Comparison of ENCODE assay signal across 16 cellular contexts in genomic region chr3:68249265-68249664, GRCh38.
DNase-seq lines count a peak whose midpoint lies in the region; ATAC-seq and TF ChIP-seq lines count a peak whose summit lies in the region.
"Had no signal": no experiment of that assay in that cellular context is flagged by ENCODE, and none has a peak within 500 bp of the region (broad histone marks: within the 10 kb centered on the region; RNA-seq: fewer than 3 reads in every experiment).

No MANE protein-coding gene starts in this region.

- intact Hi-C loops in CD4-positive, alpha-beta memory T cell (cut with micrococcal nuclease) = no loop called here

- H3K4me1 Mint-ChIP-seq in CD4-positive, alpha-beta memory T cell = peaks cover 0 to 2% (median 0%) of the 10 kb centered on the region in 4 donors
- H3K4me1 Mint-ChIP-seq: CD8-positive, alpha-beta memory T cell had no signal

- TF ChIP-seq CTCF in neural cell (IDR thresholded peaks at IDR 0.05; ENCODE audit: poor library complexity, severe bottlenecking) = no peak
- no peak for TF ChIP-seq CTCF in BE2C (IDR thresholded peaks at IDR 0.05; ENCODE audit: low read depth, low read length)

- H3K9me2 ChIP-seq in neural cell (ENCODE audit: insufficient read depth, low read length) = no peaks in the 10 kb centered on the region

- TF ChIP-seq EP300 in neural cell (conservative IDR thresholded peaks at IDR 0.05; ENCODE audit: poor library complexity, severe bottlenecking) = peak; percentile 72

- no peaks in the 10 kb centered on the region for H4K20me1 ChIP-seq in neural cell (ENCODE audit: insufficient read depth)

- no peaks in the 10 kb centered on the region for H3K27me3 Mint-ChIP-seq in CD4-positive, alpha-beta memory T cell

- no peaks in the 10 kb centered on the region for H3K4me1 ChIP-seq in BE2C
- H3K4me1 ChIP-seq in CD4-positive, alpha-beta memory T cell (ENCODE audit: insufficient read depth, low read length) = no peaks in the 10 kb centered on the region

- no peak for TF ChIP-seq RAD21 in neural cell (conservative IDR thresholded peaks at IDR 0.05)

- peak; percentile 100 for ATAC-seq in activated naive CD4-positive, alpha-beta T cell treated with anti-CD3 and anti-CD28 coated beads, Interleukin-2, amount 50 U/mL, for 72 hours
- ATAC-seq in GM18867 (IDR thresholded peaks at IDR 0.05; ENCODE audit: unreplicated experiment) (peak; percentile 48), HG02610 (IDR thresholded peaks at IDR 0.05; ENCODE audit: unreplicated experiment) (peak; percentile 86)
- ATAC-seq: HCT116, Panc1 had no signal

- H3K36me3 ChIP-seq in neural cell (ENCODE audit: insufficient read depth, low read length) (no peaks in the 10 kb centered on the region), BE2C (no peaks in the 10 kb centered on the region)
- H3K36me3 ChIP-seq in CD4-positive, alpha-beta memory T cell (ENCODE audit: insufficient read depth, low read length) = no peaks in the 10 kb centered on the region

- peaks cover 3 to 10% of the 10 kb centered on the region in 2 donors for H3K9me3 Mint-ChIP-seq in activated naive CD4-positive, alpha-beta T cell treated with anti-CD3 and anti-CD28 coated beads, Interleukin-2, amount 50 U/mL, for 72 hours
- H3K9me3 Mint-ChIP-seq in CD4-positive, alpha-beta memory T cell = peaks cover 0 to 5% (median under 1%) of the 10 kb centered on the region in 8 donors
- H3K9me3 Mint-ChIP-seq: CD8-positive, alpha-beta memory T cell had no signal

- H3K4me3 ChIP-seq in neural cell (ENCODE audit: low read length) (no peak overlapping the region), BE2C (ENCODE audit: low read depth, low read length) (no peak overlapping the region)
- H3K4me3 ChIP-seq in CD4-positive, alpha-beta memory T cell (ENCODE audit: low read length in 2 of 2) = no peak overlapping the region

- no peak overlapping the region for H3K27ac Mint-ChIP-seq in activated naive CD4-positive, alpha-beta T cell treated with anti-CD3 and anti-CD28 coated beads, Interleukin-2, amount 50 U/mL, for 72 hours
- H3K27ac Mint-ChIP-seq in CD4-positive, alpha-beta memory T cell = no peak overlapping the region

- H3K27ac ChIP-seq in neural cell (ENCODE audit: low read length) = no peak overlapping the region
- no peak overlapping the region for H3K27ac ChIP-seq in CD4-positive, alpha-beta memory T cell (ENCODE audit: low read depth, low read length)

- H3F3A ChIP-seq in neural cell (ENCODE audit: insufficient read depth, low read length, poor library complexity, severe bottlenecking) = no peaks in the 10 kb centered on the region

- H3K36me3 Mint-ChIP-seq in activated naive CD4-positive, alpha-beta T cell treated with anti-CD3 and anti-CD28 coated beads, Interleukin-2, amount 50 U/mL, for 72 hours = peaks cover 5 to 7% of the 10 kb centered on the region in 2 donors
- H3K36me3 Mint-ChIP-seq in CD4-positive, alpha-beta memory T cell = peaks cover 11 to 31% of the 10 kb centered on the region in 2 donors

- CTCF ChIA-PET in CD4-positive, alpha-beta memory T cell (lab: Charles Lee; ENCODE audit: partially characterized antibody) = no interaction called here

- H2AFZ ChIP-seq in neural cell (ENCODE audit: low read depth, low read length) = no peak overlapping the region

- no peaks in the 10 kb centered on the region for H3K27me3 ChIP-seq in neural cell (ENCODE audit: insufficient read depth, low read depth, low read length)
- H3K27me3 ChIP-seq in BE2C = no peaks in the 10 kb centered on the region
- no peaks in the 10 kb centered on the region for H3K27me3 ChIP-seq in CD4-positive, alpha-beta memory T cell (ENCODE audit: insufficient read depth, low read length)

- POLR2A ChIA-PET in CD4-positive, alpha-beta memory T cell (lab: Charles Lee; ENCODE audit: partially characterized antibody) = no interaction called here

- no peaks in the 10 kb centered on the region for H3K79me2 ChIP-seq in neural cell (replicated peaks; ENCODE audit: insufficient read depth, low read length)

- no peak overlapping the region for H3K4me2 ChIP-seq in neural cell (ENCODE audit: low read length)

- peak in 1 of 2 donors; percentile 10 for DNase-seq in activated naive CD4-positive, alpha-beta T cell treated with anti-CD3 and anti-CD28 coated beads, Interleukin-2, amount 50 U/mL, for 72 hours (ENCODE audit: low spot score in 2 of 2)
- no peak for DNase-seq in activated naive CD4-positive, alpha-beta T cell (lab: John Stamatoyannopoulos, UW)
- no peak for DNase-seq in BE2C
- DNase-seq in CD4-positive, alpha-beta memory T cell = no peak
- DNase-seq: CD8-positive, alpha-beta memory T cell; GF-D8; NCI-H1417; NCI-H2029; NCI-H510A; NCI-H82; SHP77 had no signal

- peak overlapping the region in 1 of 8 donors; percentile 21 for H3K4me3 Mint-ChIP-seq in CD4-positive, alpha-beta memory T cell
- H3K4me3 Mint-ChIP-seq: CD8-positive, alpha-beta memory T cell had no signal

- no peak overlapping the region for H3K9ac ChIP-seq in neural cell (ENCODE audit: low read length)

- H3K9me3 ChIP-seq in neural cell (ENCODE audit: low read length) (no peaks in the 10 kb centered on the region), BE2C (no peaks in the 10 kb centered on the region)
- H3K9me3 ChIP-seq in CD4-positive, alpha-beta memory T cell (ENCODE audit: control insufficient read depth in 1 of 2, low read length in 2 of 2) = no peaks in the 10 kb centered on the region

TF ChIP-seq in neural cell, 6 proteins besides CTCF, POLR2A, EP300 and RAD21:
- TF ChIP-seq POLR2AphosphoS5 (IDR thresholded peaks at IDR 0.05) (peak; percentile 12), REST (IDR thresholded peaks at IDR 0.05; ENCODE audit: borderline replicate concordance) (no peak)

Comparison
In these comparisons a context has a peak if more than half of its experiments do, and no peak if none do; other contexts are left out.
1. ATAC-seq: peak in every context shown above with its lines; median percentile 100 in activated naive CD4-positive, alpha-beta T cell treated with anti-CD3 and anti-CD28 coated beads, Interleukin-2, amount 50 U/mL, for 72 hours; 86 in HG02610; 48 in GM18867.